In the genomic region with DNA sequence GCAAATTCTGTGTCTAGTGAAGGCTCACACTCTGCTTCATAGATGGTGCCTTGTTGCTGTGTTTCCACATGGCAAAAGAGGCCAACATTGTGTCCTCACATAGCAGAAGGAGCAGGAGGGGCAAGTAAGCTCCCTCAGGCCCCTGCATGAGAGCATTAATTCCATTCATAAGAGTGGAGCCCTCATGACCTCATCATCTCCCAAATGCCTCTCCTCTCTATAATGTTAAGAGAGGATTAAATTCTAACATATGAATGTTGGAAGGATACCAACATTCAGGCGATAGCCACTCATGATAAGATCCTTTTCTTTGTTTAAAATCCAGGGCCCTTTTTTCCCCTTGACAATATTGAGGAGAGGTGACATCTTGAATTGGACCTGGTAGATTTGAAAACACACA, we compare ENCODE assay signal across 14 cellular contexts. TPM values are rescaled to one million over a fixed set of nuclear protein-coding genes. Genes with fewer than 3 reads are reported as not detected.
DNase-seq lines count a peak whose midpoint lies in the region; ATAC-seq and TF ChIP-seq lines count a peak whose summit lies in the region.
"Had no signal": no experiment of that assay in that cellular context is flagged by ENCODE, and none has a peak within 500 bp of the region (broad histone marks: within the 10 kb centered on the region; RNA-seq: fewer than 3 reads in every experiment).

No MANE protein-coding gene starts in this region.

- no peaks in the 10 kb centered on the region for H3K79me2 ChIP-seq in GM23338 (replicated peaks; ENCODE audit: insufficient read depth)

- peaks cover 22% of the 10 kb centered on the region for H3K27me3 Mint-ChIP-seq in stimulated activated memory B cell treated with anti-CD40 and anti-IgM and Interleukin-4, amounts not matched to agents 10 μg/mL and 1 μg/mL and 100 μg/mL, for 72 hours
- no peaks in the 10 kb centered on the region for H3K27me3 Mint-ChIP-seq in GM23338 (ENCODE audit: insufficient read depth, low read depth, poor library complexity)

- H4K20me1 ChIP-seq in GM23338 (replicated peaks; ENCODE audit: insufficient read depth) = no peaks in the 10 kb centered on the region
- H4K20me1 ChIP-seq: BLaER1 treated with 17β-estradiol and CSF1 and Interleukin-3, amounts not matched to agents 10 nM and 100 nM had no signal

- H4K91ac ChIP-seq in neuronal stem cell (ENCODE audit: low read depth, low read length, poor library complexity) = no peak overlapping the region

- H4K8ac ChIP-seq in neuronal stem cell (ENCODE audit: low read depth, low read length) = no peak overlapping the region

- H3K4me1 ChIP-seq in HAP-1 (peaks cover 15% of the 10 kb centered on the region), RWPE2 (ENCODE audit: insufficient read depth, poor library complexity, severe bottlenecking) (peaks cover 44% of the 10 kb centered on the region), neuronal stem cell (ENCODE audit: control insufficient read depth in 2 of 2, insufficient read depth in 1 of 2, low read depth in 1 of 2, low read length in 2 of 2) (no peaks in the 10 kb centered on the region), GM23338 (ENCODE audit: insufficient read depth) (no peaks in the 10 kb centered on the region; the same call in 1 of the 2 replicates)

- no peaks in the 10 kb centered on the region for H3K36me3 ChIP-seq in HAP-1 (replicated peaks)
- H3K36me3 ChIP-seq in RWPE2 (ENCODE audit: low read depth) = no peaks in the 10 kb centered on the region
- H3K36me3 ChIP-seq in neuronal stem cell (replicated peaks in 1 of 2; ENCODE audit: control insufficient read depth in 2 of 2, insufficient read depth in 2 of 2, low read length in 2 of 2) = no peaks in the 10 kb centered on the region
- H3K36me3 ChIP-seq in GM23338 (ENCODE audit: insufficient read depth) = no peaks in the 10 kb centered on the region
- H3K36me3 ChIP-seq: BLaER1 treated with 17β-estradiol and CSF1 and Interleukin-3, amounts not matched to agents 10 nM and 100 nM had no signal

- H3K4me3 ChIP-seq in HAP-1 (no peak overlapping the region), RWPE2 (ENCODE audit: severe bottlenecking) (no peak overlapping the region), neuronal stem cell (ENCODE audit: low read length in 2 of 2) (no peak overlapping the region), GM23338 (no peak overlapping the region)
- H3K4me3 ChIP-seq: BLaER1 treated with 17β-estradiol and CSF1 and Interleukin-3, amounts not matched to agents 10 nM and 100 nM had no signal

- H3K27ac ChIP-seq in RWPE2 (ENCODE audit: poor library complexity, severe bottlenecking) (peak overlapping the region; percentile 76), neuronal stem cell (replicated peaks; ENCODE audit: low read length) (no peak overlapping the region), GM23338 (ENCODE audit: low read depth) (no peak overlapping the region)
- H3K27ac ChIP-seq: BLaER1 treated with 17β-estradiol and CSF1 and Interleukin-3, amounts not matched to agents 10 nM and 100 nM had no signal

- H2BK5ac ChIP-seq in neuronal stem cell (ENCODE audit: low read length) = no peak overlapping the region

- no peaks in the 10 kb centered on the region for H3K9me2 ChIP-seq in GM23338 (ENCODE audit: insufficient read depth)

- H3K79me1 ChIP-seq in neuronal stem cell (ENCODE audit: low read depth, low read length) = no peaks in the 10 kb centered on the region

- H3K4me2 ChIP-seq in neuronal stem cell (ENCODE audit: insufficient read depth, low read length, poor library complexity, severe bottlenecking) (no peak overlapping the region), GM23338 (no peak overlapping the region)
- H3K4me2 ChIP-seq: BLaER1 treated with 17β-estradiol and CSF1 and Interleukin-3, amounts not matched to agents 10 nM and 100 nM had no signal

- H2AFZ ChIP-seq in neuronal stem cell (ENCODE audit: low read length) (no peak overlapping the region), GM23338 (no peak overlapping the region)

- no peaks in the 10 kb centered on the region for H3F3A ChIP-seq in GM23338 (replicated peaks; ENCODE audit: low read depth)

- WGBS in neuronal stem cell (ENCODE audit: extremely low coverage in 2 of 2, insufficient read length in 2 of 2, insufficient replicate concordance in 1 of 2), 2 donors = no CpG with 5 or more reads among the region's 1 CpG

- H3K23ac ChIP-seq in neuronal stem cell (ENCODE audit: low read depth, low read length, poor library complexity) = no peak overlapping the region

- H3K18ac ChIP-seq in neuronal stem cell (ENCODE audit: low read length) = no peak overlapping the region

- H3K27ac Mint-ChIP-seq in stimulated activated memory B cell treated with anti-CD40 and anti-IgM and Interleukin-4, amounts not matched to agents 10 μg/mL and 1 μg/mL and 100 μg/mL, for 72 hours = no peak overlapping the region
- H3K27ac Mint-ChIP-seq in GM23338 = no peak overlapping the region
- H3K27ac Mint-ChIP-seq: CD4-positive, alpha-beta T cell had no signal

- peaks cover 3% of the 10 kb centered on the region for H3K9me3 Mint-ChIP-seq in stimulated activated memory B cell treated with anti-CD40 and anti-IgM and Interleukin-4, amounts not matched to agents 10 μg/mL and 1 μg/mL and 100 μg/mL, for 72 hours
- no peaks in the 10 kb centered on the region for H3K9me3 Mint-ChIP-seq in GM23338

- H3K27me3 ChIP-seq in HAP-1 (ENCODE audit: low read depth) (no peaks in the 10 kb centered on the region), RWPE2 (ENCODE audit: insufficient read depth, poor library complexity, severe bottlenecking) (no peaks in the 10 kb centered on the region), neuronal stem cell (ENCODE audit: control insufficient read depth in 3 of 3, insufficient read depth in 3 of 3, low read depth in 1 of 3, low read length in 3 of 3) (no peaks in the 10 kb centered on the region), GM23338 (ENCODE audit: insufficient read depth) (no peaks in the 10 kb centered on the region)
- H3K27me3 ChIP-seq: BLaER1 treated with 17β-estradiol and CSF1 and Interleukin-3, amounts not matched to agents 10 nM and 100 nM had no signal

- H3K9me3 ChIP-seq in HAP-1 = no peaks in the 10 kb centered on the region
- H3K9me3 ChIP-seq in RWPE2 (ENCODE audit: severe bottlenecking) = no peaks in the 10 kb centered on the region
- H3K9me3 ChIP-seq in neuronal stem cell (replicated peaks in 1 of 2; ENCODE audit: control insufficient read depth in 2 of 2, insufficient read depth in 1 of 2, low read depth in 1 of 2, low read length in 2 of 2) = peaks cover 0 to 2% of the 10 kb centered on the region in 2 donors

- no peak overlapping the region for H2BK15ac ChIP-seq in neuronal stem cell (ENCODE audit: low read length)

- H3K9ac ChIP-seq in neuronal stem cell (ENCODE audit: low read depth, low read length, poor library complexity) = no peak overlapping the region
- H3K9ac ChIP-seq: BLaER1 treated with 17β-estradiol and CSF1 and Interleukin-3, amounts not matched to agents 10 nM and 100 nM had no signal

- no peak overlapping the region for H3K4me3 Mint-ChIP-seq in stimulated activated memory B cell treated with anti-CD40 and anti-IgM and Interleukin-4, amounts not matched to agents 10 μg/mL and 1 μg/mL and 100 μg/mL, for 72 hours
- H3K4me3 Mint-ChIP-seq in GM23338 = no peak overlapping the region
- H3K4me3 Mint-ChIP-seq: CD4-positive, alpha-beta T cell had no signal

- H2AK5ac ChIP-seq in neuronal stem cell (ENCODE audit: low read depth, low read length) = no peak overlapping the region

- ATAC-seq in RWPE2 (ENCODE audit: low read depth) = no peak
- no peak for ATAC-seq in stimulated activated memory B cell treated with anti-CD40 and anti-IgM and Interleukin-4, amounts not matched to agents 10 μg/mL and 1 μg/mL and 100 μg/mL, for 72 hours
- no peak for ATAC-seq in GM23338

- no peak overlapping the region for H2BK120ac ChIP-seq in neuronal stem cell (ENCODE audit: low read depth, low read length)

- H3K4ac ChIP-seq in neuronal stem cell (ENCODE audit: low read length) = no peak overlapping the region

- no peaks in the 10 kb centered on the region for H3K4me1 Mint-ChIP-seq in stimulated activated memory B cell treated with anti-CD40 and anti-IgM and Interleukin-4, amounts not matched to agents 10 μg/mL and 1 μg/mL and 100 μg/mL, for 72 hours
- H3K4me1 Mint-ChIP-seq in GM23338 = peaks cover 9% of the 10 kb centered on the region

- in situ Hi-C loops in HAP-1 (cut with MboI; ENCODE audit: low sequenced_read_pairs) = no loop called here

- TF ChIP-seq CTCF in RWPE2 (IDR thresholded peaks at IDR 0.05; ENCODE audit: poor library complexity, severe bottlenecking) (no peak), GM23338 (conservative IDR thresholded peaks at IDR 0.05; ENCODE audit: low read depth in 2 of 2) (no peak)

- H3K36me3 Mint-ChIP-seq in stimulated activated memory B cell treated with anti-CD40 and anti-IgM and Interleukin-4, amounts not matched to agents 10 μg/mL and 1 μg/mL and 100 μg/mL, for 72 hours = no peaks in the 10 kb centered on the region
- no peaks in the 10 kb centered on the region for H3K36me3 Mint-ChIP-seq in GM23338 (ENCODE audit: low read depth)

- peak overlapping the region; percentile 94 for H3K14ac ChIP-seq in neuronal stem cell (ENCODE audit: low read length)

- no peak overlapping the region for H2BK12ac ChIP-seq in neuronal stem cell (ENCODE audit: low read length)

- DNase-seq in NCI-H2029 (lab: John Stamatoyannopoulos, UW) (peak; percentile 19), NCI-H2029 treated with DMSO at 0.1 percent for 48 hours (lab: John Stamatoyannopoulos, UW) (no peak), HAP-1 (ENCODE audit: low spot score in 2 of 2) (peak; percentile 36 to 71), RWPE2 (ENCODE audit: low spot score) (no peak), neuronal stem cell (ENCODE audit: low spot score) (no peak), kidney glomerular epithelial cell (lab: John Stamatoyannopoulos, UW) (no peak), GM23338 (ENCODE audit: low spot score) (no peak)
- DNase-seq: 8988T; ACHN; Calu3; CD4-positive, alpha-beta T cell; DND-41 had no signal

RNA-seq across cellular contexts. Expression of gene PAM, which starts 35.2 kb away (rescaled TPM):
- polyA plus RNA-seq in neuronal stem cell (2013, experiment 1 of 2) = 64.4 TPM
- polyA plus RNA-seq in neuronal stem cell (2013, experiment 2 of 2) = 66.9 TPM
- total RNA-seq in GM23338 (2014; rRNA removed; shearing (Covaris generic)) = 65.8 and 79.4 TPM in 2 replicates
- 33.9 and 34.9 TPM in 2 replicates for polyA plus RNA-seq in GM23338 (2016; fragmentation: Nextera tagmentation; extraction: Ambion mirVana)

Comparison
In these comparisons a context has a peak if more than half of its experiments do, and no peak if none do; other contexts are left out.
1. DNase-seq: peak in NCI-H2029 (single experiment) and HAP-1 (2 of 2); none in NCI-H2029 treated with DMSO at 0.1 percent for 48 hours (single experiment), RWPE2 (single experiment), neuronal stem cell (single experiment), kidney glomerular epithelial cell (single experiment) and GM23338 (single experiment).